21 cellular contexts compared by ENCODE assay signal in the genomic region with DNA sequence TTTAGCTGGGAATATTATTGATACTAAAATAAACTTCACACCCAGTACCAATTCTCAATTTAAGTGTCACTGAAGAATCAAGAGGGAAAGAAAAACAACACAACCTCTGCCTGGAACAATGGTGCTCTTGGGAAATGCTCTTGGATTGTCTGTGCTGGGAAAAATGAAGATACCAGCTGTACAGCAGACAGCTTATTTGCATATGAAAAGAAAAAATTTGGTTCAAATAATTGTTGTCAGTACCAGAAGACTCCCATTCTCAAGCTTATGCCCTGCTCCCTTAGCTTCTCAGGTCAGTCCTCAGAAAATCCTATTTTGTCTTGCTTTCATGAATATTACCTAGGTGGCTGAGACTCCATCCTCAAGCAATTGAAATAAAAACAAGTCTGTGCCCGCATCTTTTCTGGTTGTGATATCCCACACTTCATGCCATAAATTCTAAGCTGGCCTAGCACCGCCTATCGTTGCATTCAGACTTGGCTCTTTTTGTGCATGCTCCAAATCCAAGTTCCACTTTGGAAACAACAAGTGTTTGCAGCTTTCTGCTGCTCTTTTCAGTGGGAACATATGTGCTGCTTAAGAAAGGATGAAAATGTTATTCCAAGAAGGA.
A peak's percentile ranks its signal among the peaks of the same experiment; 100 is the strongest.
DNase-seq lines count a peak whose midpoint lies in the region; ATAC-seq and TF ChIP-seq lines count a peak whose summit lies in the region.
"Had no signal": no experiment of that assay in that cellular context is flagged by ENCODE, and none has a peak within 500 bp of the region (broad histone marks: within the 10 kb centered on the region; RNA-seq: fewer than 3 reads in every experiment).

No MANE protein-coding gene starts in this region.

- H3K27ac Mint-ChIP-seq in activated T-helper 17 cell treated with anti-CD3 and anti-CD28 coated beads, Interleukin-2, amount 50 U/mL, for 72 hours: no peak overlapping the region
- H3K27ac Mint-ChIP-seq: natural killer cell had no signal

- H3K9me3 Mint-ChIP-seq in activated T-helper 17 cell treated with anti-CD3 and anti-CD28 coated beads, Interleukin-2, amount 50 U/mL, for 72 hours: no peaks in the 10 kb centered on the region
- H3K9me3 Mint-ChIP-seq: natural killer cell had no signal

- peak overlapping the region; percentile 8 for H3K4me3 Mint-ChIP-seq in activated T-helper 17 cell treated with anti-CD3 and anti-CD28 coated beads, Interleukin-2, amount 50 U/mL, for 72 hours
- H3K4me3 Mint-ChIP-seq: natural killer cell had no signal

- in situ Hi-C loops in mammary epithelial cell (cut with MboI; ENCODE audit: low sequenced_read_pairs in 2 of 2): no loop called here

- H3K27me3 ChIP-seq in mammary epithelial cell (ENCODE audit: insufficient read depth, low read length) (no peaks in the 10 kb centered on the region), breast epithelium (no peaks in the 10 kb centered on the region)
- H3K27me3 ChIP-seq: ascending aorta, esophagus muscularis mucosa, tibial artery had no signal

- CTCF ChIA-PET in mammary epithelial cell (lab: Charles Lee; ENCODE audit: low non-redundant PET): no interaction called here

- intact Hi-C loops in mammary epithelial cell (cut with micrococcal nuclease) (no loop called here), breast epithelium (cut with DNase I; ENCODE audit: low total_unique reads) (no loop called here)

- H3K79me2 ChIP-seq in mammary epithelial cell (ENCODE audit: insufficient read depth, low read length): no peaks in the 10 kb centered on the region

- no peak overlapping the region for H3K9ac ChIP-seq in mammary epithelial cell (ENCODE audit: insufficient read depth, low read length)

- peaks cover 27% of the 10 kb centered on the region for H3K4me1 Mint-ChIP-seq in activated T-helper 17 cell treated with anti-CD3 and anti-CD28 coated beads, Interleukin-2, amount 50 U/mL, for 72 hours
- H3K4me1 Mint-ChIP-seq: natural killer cell had no signal

- 9% methylated on average over 3 of the region's 3 CpGs for WGBS in mammary epithelial cell (ENCODE audit: low coverage, missing lambda C conversion rate)

- no peaks in the 10 kb centered on the region for H3K36me3 Mint-ChIP-seq in activated T-helper 17 cell treated with anti-CD3 and anti-CD28 coated beads, Interleukin-2, amount 50 U/mL, for 72 hours (ENCODE audit: low read depth)
- H3K36me3 Mint-ChIP-seq: natural killer cell had no signal

- no peak overlapping the region for H3K4me3 ChIP-seq in mammary epithelial cell (replicated peaks in 1 of 3; ENCODE audit: insufficient read depth in 1 of 3, low read depth in 2 of 3, low read length in 3 of 3)
- no peak overlapping the region for H3K4me3 ChIP-seq in breast epithelium
- H3K4me3 ChIP-seq in fibroblast of pulmonary artery (replicated peaks; ENCODE audit: low read depth, low read length): no peak overlapping the region
- H3K4me3 ChIP-seq: ascending aorta, esophagus muscularis mucosa, SK-N-MC, tibial artery had no signal

- H3K9me3 ChIP-seq in mammary epithelial cell (replicated peaks; ENCODE audit: insufficient read depth, low read length) (no peaks in the 10 kb centered on the region), breast epithelium (no peaks in the 10 kb centered on the region)
- H3K9me3 ChIP-seq: ascending aorta, esophagus muscularis mucosa, tibial artery had no signal

- H4K20me1 ChIP-seq in mammary epithelial cell (ENCODE audit: insufficient read depth, low read length): no peaks in the 10 kb centered on the region

- H3K4me2 ChIP-seq in mammary epithelial cell (ENCODE audit: insufficient read depth, low read depth, low read length): peak overlapping the region; percentile 47

- peak overlapping the region; percentile 62 for H2AFZ ChIP-seq in mammary epithelial cell (ENCODE audit: low read depth, low read length)

- no peak for TF ChIP-seq POLR2A in breast epithelium (IDR thresholded peaks at IDR 0.05)

- DNase-seq in mammary epithelial cell (no peak), breast epithelium (ENCODE audit: low spot score in 2 of 2) (no peak), fibroblast of pulmonary artery (ENCODE audit: low read depth) (peak; percentile 50), HK-2 (ENCODE audit: unreplicated experiment) (no peak), NCI-H2107 (lab: John Stamatoyannopoulos, UW) (no peak)
- DNase-seq: activated gamma-delta T cell treated with Interleukin-2 at 50 U/mL for 16 hours; AML-193; EL; mesenchymal stem cell; natural killer cell; NCI-H1092 treated with DMSO at 0.1 percent for 48 hours; NCI-H2081; stimulated activated CD4-positive, alpha-beta T cell treated with anti-CD3 and anti-CD28 coated beads, Interleukin-2, amount 100 ng/mL, for 24 hours; stimulated activated naive CD4-positive, alpha-beta T cell; T1000; tibial artery had no signal

- ATAC-seq in activated T-helper 17 cell treated with anti-CD3 and anti-CD28 coated beads, Interleukin-2, amount 50 U/mL, for 72 hours (replicated peaks): no peak
- ATAC-seq in GM19397 (IDR thresholded peaks at IDR 0.05; ENCODE audit: unreplicated experiment): no peak
- ATAC-seq: natural killer cell had no signal

- no peaks in the 10 kb centered on the region for H3K27me3 Mint-ChIP-seq in activated T-helper 17 cell treated with anti-CD3 and anti-CD28 coated beads, Interleukin-2, amount 50 U/mL, for 72 hours

- no TSS peak for BruUV-seq in mammary epithelial cell (replicated peaks; lab: Mats Ljungman, UMichigan)

- H3K27ac ChIP-seq in mammary epithelial cell (ENCODE audit: insufficient read depth, low read depth, low read length) (peak overlapping the region; percentile 19), breast epithelium (no peak overlapping the region)
- H3K27ac ChIP-seq: ascending aorta, esophagus muscularis mucosa, SK-N-MC, tibial artery had no signal

- peaks cover 43% of the 10 kb centered on the region for H3K4me1 ChIP-seq in mammary epithelial cell (ENCODE audit: insufficient read depth, low read length)
- no peaks in the 10 kb centered on the region for H3K4me1 ChIP-seq in breast epithelium
- H3K4me1 ChIP-seq: ascending aorta, esophagus muscularis mucosa, tibial artery had no signal

- dilution Hi-C loops in mammary epithelial cell (cut with HindIII; ENCODE audit: low sequenced_read_pairs): no loop called here

- no peaks in the 10 kb centered on the region for H3K36me3 ChIP-seq in mammary epithelial cell (ENCODE audit: insufficient read depth, low read length)
- H3K36me3 ChIP-seq in breast epithelium: no peaks in the 10 kb centered on the region
- H3K36me3 ChIP-seq: ascending aorta, esophagus muscularis mucosa, tibial artery had no signal

- peak in 1 of 2 donors; percentile 32 for TF ChIP-seq CTCF in mammary epithelial cell (conservative IDR thresholded peaks at IDR 0.05 in 1 of 2, IDR thresholded peaks at IDR 0.05 in 1 of 2; ENCODE audit: extremely low read depth in 1 of 2, insufficient read depth in 1 of 2, low read depth in 1 of 2, low read length in 2 of 2)
- TF ChIP-seq CTCF in breast epithelium (IDR thresholded peaks at IDR 0.05): no peak
- TF ChIP-seq CTCF in fibroblast of pulmonary artery (IDR thresholded peaks at IDR 0.05; ENCODE audit: low read length, missing control alignments): no peak
